In genomic region chr13:99822820-99823219, GRCh38 we compare ENCODE assay signal across 29 cellular contexts.
"Had no signal": no experiment of that assay in that cellular context is flagged by ENCODE, and none has a peak within 500 bp of the region (broad histone marks: within the 10 kb centered on the region; RNA-seq: fewer than 3 reads in every experiment).

No MANE protein-coding gene starts in this region.

- H3K27me3 Mint-ChIP-seq: activated CD4-positive, alpha-beta memory T cell treated with anti-CD3 and anti-CD28 coated beads, Interleukin-2, amount 10 ng/mL, durations not matched to agents 7 days and 5 days; activated CD4-positive, alpha-beta T cell treated with anti-CD3 and anti-CD28 coated beads for 36 hours; activated naive CD8-positive, alpha-beta T cell treated with anti-CD3 and anti-CD28 coated beads for 36 hours had no signal

- ATAC-seq: activated CD4-positive, alpha-beta T cell treated with anti-CD3 and anti-CD28 coated beads for 36 hours; activated CD4-positive, CD25-positive, alpha-beta regulatory T cell treated with anti-CD3 and anti-CD28 coated beads, Interleukin-2, amount 50 U/mL, for 24 hours; activated CD8-positive, alpha-beta memory T cell treated with anti-CD3 and anti-CD28 coated beads, Interleukin-2, amount 10 ng/mL, durations not matched to agents 7 days and 5 days had no signal

- H3K4me3 ChIP-seq: colonic mucosa, Peyer's patch, SJSA1 had no signal

- H3K9ac ChIP-seq: SK-N-SH had no signal

- H3K4me3 Mint-ChIP-seq: activated CD4-positive, alpha-beta memory T cell treated with anti-CD3 and anti-CD28 coated beads, Interleukin-2, amount 10 ng/mL, durations not matched to agents 7 days and 5 days; activated CD4-positive, alpha-beta T cell treated with anti-CD3 and anti-CD28 coated beads for 36 hours; activated CD8-positive, alpha-beta memory T cell treated with anti-CD3 and anti-CD28 coated beads, Interleukin-2, amount 10 ng/mL, durations not matched to agents 7 days and 5 days; activated naive CD8-positive, alpha-beta T cell treated with anti-CD3 and anti-CD28 coated beads for 36 hours; T-helper 1 cell treated with Interleukin-12 subunit alpha and Interleukin-12 subunit beta and Interleukin-4 antibody, amounts not matched to agents 30 μg/mL and 1 μg/mL, for 36 hours; T-helper 2 cell treated with Interferon-gamma antibody and Interleukin-4, amounts not matched to agents 5 μg/mL and 100 μg/mL, for 36 hours had no signal

- DNase-seq: activated CD4-positive, alpha-beta memory T cell treated with anti-CD3 and anti-CD28 coated beads, Interleukin-2, amount 10 ng/mL, durations not matched to agents 7 days and 5 days; activated CD4-positive, alpha-beta T cell treated with anti-CD3 and anti-CD28 coated beads for 36 hours; activated CD8-positive, alpha-beta memory T cell treated with anti-CD3 and anti-CD28 coated beads for 24 hours; activated CD8-positive, alpha-beta memory T cell treated with anti-CD3 and anti-CD28 coated beads, Interleukin-2, amount 10 ng/mL, durations not matched to agents 7 days and 5 days; activated CD8-positive, alpha-beta memory T cell treated with anti-CD3 and anti-CD28 coated beads, Interleukin-2, amount 50 U/mL, for 48 hours; activated effector memory CD4-positive, alpha-beta T cell treated with Interleukin-2 at 50 U/mL for 16 hours; activated naive CD4-positive, alpha-beta T cell treated with anti-CD3 and anti-CD28 coated beads, Interleukin-2, amount 50 U/mL, for 16 hours; activated naive CD8-positive, alpha-beta T cell treated with anti-CD3 and anti-CD28 coated beads for 36 hours; activated T-cell treated with anti-CD3 and anti-CD28 coated beads, Interleukin-2, amount 50 U/mL, for 48 hours; amniotic stem cell; aorta; brain microvascular endothelial cell; central memory CD4-positive, alpha-beta T cell; colonic mucosa; NCI-H1048; NCI-H1105 treated with DMSO at 0.1 percent for 48 hours; NCI-H1436; NCI-H1694 treated with DMSO at 0.1 percent for 48 hours; NCI-H2029; NCI-H345; NCI-H524 treated with DMSO at 0.1 percent for 48 hours; Peyer's patch; RPMI8226; SHP77 treated with DMSO at 0.1 percent for 48 hours; SK-N-SH had no signal

- H3K27ac Mint-ChIP-seq: activated CD4-positive, alpha-beta memory T cell treated with anti-CD3 and anti-CD28 coated beads, Interleukin-2, amount 10 ng/mL, durations not matched to agents 7 days and 5 days; activated CD4-positive, alpha-beta T cell treated with anti-CD3 and anti-CD28 coated beads for 36 hours; activated CD8-positive, alpha-beta memory T cell treated with anti-CD3 and anti-CD28 coated beads, Interleukin-2, amount 10 ng/mL, durations not matched to agents 7 days and 5 days; activated naive CD8-positive, alpha-beta T cell treated with anti-CD3 and anti-CD28 coated beads for 36 hours; T-helper 1 cell treated with Interleukin-12 subunit alpha and Interleukin-12 subunit beta and Interleukin-4 antibody, amounts not matched to agents 30 μg/mL and 1 μg/mL, for 36 hours; T-helper 2 cell treated with Interferon-gamma antibody and Interleukin-4, amounts not matched to agents 5 μg/mL and 100 μg/mL, for 36 hours had no signal

- H3K36me3 Mint-ChIP-seq: activated CD8-positive, alpha-beta memory T cell treated with anti-CD3 and anti-CD28 coated beads, Interleukin-2, amount 10 ng/mL, durations not matched to agents 7 days and 5 days; activated naive CD8-positive, alpha-beta T cell treated with anti-CD3 and anti-CD28 coated beads for 36 hours had no signal

- H3K27me3 ChIP-seq: brain microvascular endothelial cell, colonic mucosa, Peyer's patch had no signal

- H3K9me3 ChIP-seq: colonic mucosa, Peyer's patch, SJSA1, SK-N-SH had no signal

- H3K27ac ChIP-seq: brain microvascular endothelial cell, colonic mucosa, Peyer's patch, SJSA1 had no signal

- H3K36me3 ChIP-seq: brain microvascular endothelial cell, colonic mucosa, Peyer's patch, SJSA1 had no signal

- H3K9me3 Mint-ChIP-seq: activated CD4-positive, alpha-beta memory T cell treated with anti-CD3 and anti-CD28 coated beads, Interleukin-2, amount 10 ng/mL, durations not matched to agents 7 days and 5 days; T-helper 1 cell treated with Interleukin-12 subunit alpha and Interleukin-12 subunit beta and Interleukin-4 antibody, amounts not matched to agents 30 μg/mL and 1 μg/mL, for 36 hours; T-helper 2 cell treated with Interferon-gamma antibody and Interleukin-4, amounts not matched to agents 5 μg/mL and 100 μg/mL, for 36 hours had no signal

- H3K4me1 ChIP-seq: colonic mucosa, Peyer's patch, SJSA1 had no signal

- H3K4me2 ChIP-seq: SK-N-SH had no signal
